In the genomic region with DNA sequence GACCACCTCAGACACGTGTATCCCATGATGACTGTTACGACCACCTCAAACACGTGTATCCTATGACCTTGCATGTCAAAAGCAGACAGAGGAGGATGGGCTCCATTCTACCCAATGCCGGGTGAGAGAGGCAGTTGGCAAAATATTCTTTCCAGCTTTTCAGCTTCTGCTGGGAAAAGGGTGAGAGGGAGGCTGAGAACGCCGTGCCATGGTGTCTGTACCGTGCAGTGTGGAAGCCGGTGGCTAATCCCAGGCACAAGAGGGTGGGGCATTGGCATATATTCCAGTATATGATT, we compare ENCODE assay signal across 25 cellular contexts.
"Had no signal": no experiment of that assay in that cellular context is flagged by ENCODE, and none has a peak within 500 bp of the region (broad histone marks: within the 10 kb centered on the region; RNA-seq: fewer than 3 reads in every experiment).

No MANE protein-coding gene starts in this region.

- DNase-seq: activated B cell treated with CpG ODN at 0.5 μM for 24 hours; activated CD4-positive, alpha-beta T cell treated with anti-CD3 and anti-CD28 coated beads for 36 hours; activated CD4-positive, alpha-beta T cell treated with anti-CD3 and anti-CD28 coated beads, Interleukin-2, amount 50 U/mL, for 4 hours; activated naive CD4-positive, alpha-beta T cell treated with anti-CD3 and anti-CD28 coated beads for 36 hours; activated naive CD8-positive, alpha-beta T cell treated with anti-CD3 and anti-CD28 coated beads, Interleukin-2, amount 10 ng/mL, durations not matched to agents 7 days and 5 days; activated T-cell treated with anti-CD3 and anti-CD28 coated beads, Interleukin-2, amount 50 U/mL, for 1 hour; cortex of kidney; foreskin fibroblast; hypothalamus; lower lobe of right lung; mesenchymal stem cell; natural killer cell; ovary; stimulated activated CD4-positive, alpha-beta T cell treated with anti-CD3 and anti-CD28 coated beads, Interleukin-4, amount 100 ng/mL, for 1 hour; transverse colon had no signal

- H3K27ac ChIP-seq: ascending aorta, cardiac muscle cell, lower lobe of right lung, ovary, prostate gland, suprapubic skin, transverse colon had no signal

- H3K9me3 Mint-ChIP-seq: activated B cell treated with CpG ODN at 0.5 μM for 24 hours; activated naive CD8-positive, alpha-beta T cell treated with anti-CD3 and anti-CD28 coated beads, Interleukin-2, amount 10 ng/mL, durations not matched to agents 7 days and 5 days; activated T-helper 1 cell treated with anti-CD3 and anti-CD28 coated beads, Interleukin-12 subunit alpha, Interleukin-12 subunit beta, Interleukin-2, Interleukin-4 antibody, amounts not matched to agents 30 ng/mL and 10 ng/mL and 1 ng/mL, durations not matched to agents 14 hours and 24 hours and 36 hours; natural killer cell; stimulated activated memory B cell treated with anti-CD40 and anti-IgM and Interleukin-4, amounts not matched to agents 10 μg/mL and 1 μg/mL and 100 μg/mL, for 72 hours; T-cell; T-helper 2 cell treated with Interferon-gamma antibody and Interleukin-4, amounts not matched to agents 5 μg/mL and 100 μg/mL, for 36 hours had no signal

- H3K36me3 ChIP-seq: ascending aorta, cardiac muscle cell, lower lobe of right lung, ovary, prostate gland, suprapubic skin, transverse colon had no signal

- H3K4me1 ChIP-seq: ascending aorta, lower lobe of right lung, prostate gland, suprapubic skin, transverse colon had no signal

- H3K36me3 Mint-ChIP-seq: activated naive CD8-positive, alpha-beta T cell treated with anti-CD3 and anti-CD28 coated beads, Interleukin-2, amount 10 ng/mL, durations not matched to agents 7 days and 5 days; brain; natural killer cell; stimulated activated memory B cell treated with anti-CD40 and anti-IgM and Interleukin-4, amounts not matched to agents 10 μg/mL and 1 μg/mL and 100 μg/mL, for 72 hours; T-cell had no signal

- H3K27me3 ChIP-seq: ascending aorta, cardiac muscle cell, ovary, transverse colon had no signal

- ATAC-seq: activated CD4-positive, alpha-beta T cell treated with anti-CD3 and anti-CD28 coated beads for 36 hours; esophagus mucosa; lower lobe of right lung; natural killer cell; stimulated activated memory B cell treated with anti-CD40 and anti-IgM and Interleukin-4, amounts not matched to agents 10 μg/mL and 1 μg/mL and 100 μg/mL, for 72 hours; T-cell had no signal

- H3K4me3 ChIP-seq: ascending aorta, cardiac muscle cell, lower lobe of right lung, ovary, prostate gland, suprapubic skin, transverse colon had no signal

- H3K4me3 Mint-ChIP-seq: activated B cell treated with CpG ODN at 0.5 μM for 24 hours; activated CD4-positive, alpha-beta T cell treated with anti-CD3 and anti-CD28 coated beads for 36 hours; activated naive CD4-positive, alpha-beta T cell treated with anti-CD3 and anti-CD28 coated beads for 36 hours; activated naive CD8-positive, alpha-beta T cell treated with anti-CD3 and anti-CD28 coated beads, Interleukin-2, amount 10 ng/mL, durations not matched to agents 7 days and 5 days; activated T-helper 1 cell treated with anti-CD3 and anti-CD28 coated beads, Interleukin-12 subunit alpha, Interleukin-12 subunit beta, Interleukin-2, Interleukin-4 antibody, amounts not matched to agents 30 ng/mL and 10 ng/mL and 1 ng/mL, durations not matched to agents 14 hours and 24 hours and 36 hours; stimulated activated memory B cell treated with anti-CD40 and anti-IgM and Interleukin-4, amounts not matched to agents 10 μg/mL and 1 μg/mL and 100 μg/mL, for 72 hours; T-cell; T-helper 2 cell treated with Interferon-gamma antibody and Interleukin-4, amounts not matched to agents 5 μg/mL and 100 μg/mL, for 36 hours had no signal

- H3K27ac Mint-ChIP-seq: activated B cell treated with CpG ODN at 0.5 μM for 24 hours; activated CD4-positive, alpha-beta T cell treated with anti-CD3 and anti-CD28 coated beads for 36 hours; activated naive CD4-positive, alpha-beta T cell treated with anti-CD3 and anti-CD28 coated beads for 36 hours; activated naive CD8-positive, alpha-beta T cell treated with anti-CD3 and anti-CD28 coated beads, Interleukin-2, amount 10 ng/mL, durations not matched to agents 7 days and 5 days; activated T-helper 1 cell treated with anti-CD3 and anti-CD28 coated beads, Interleukin-12 subunit alpha, Interleukin-12 subunit beta, Interleukin-2, Interleukin-4 antibody, amounts not matched to agents 30 ng/mL and 10 ng/mL and 1 ng/mL, durations not matched to agents 14 hours and 24 hours and 36 hours; natural killer cell; stimulated activated memory B cell treated with anti-CD40 and anti-IgM and Interleukin-4, amounts not matched to agents 10 μg/mL and 1 μg/mL and 100 μg/mL, for 72 hours; T-cell; T-helper 2 cell treated with Interferon-gamma antibody and Interleukin-4, amounts not matched to agents 5 μg/mL and 100 μg/mL, for 36 hours had no signal

- H3K9me3 ChIP-seq: ascending aorta, lower lobe of right lung, ovary, prostate gland, suprapubic skin, transverse colon had no signal
